13 cellular contexts compared by ENCODE assay signal in genomic region chr5:37071901-37072581, GRCh38.
DNase-seq lines count a peak whose midpoint lies in the region; ATAC-seq, FAIRE-seq and TF ChIP-seq lines count a peak whose summit lies in the region.
"Had no signal": no experiment of that assay in that cellular context is flagged by ENCODE, and none has a peak within 500 bp of the region (broad histone marks: within the 10 kb centered on the region; RNA-seq: fewer than 3 reads in every experiment).

No MANE protein-coding gene starts in this region.

- H3K27ac ChIP-seq in AG04450 (ENCODE audit: low read depth, low read length) (peak overlapping the region; percentile 58), left lung (no peak overlapping the region)
- H3K27ac ChIP-seq: prostate gland had no signal

- no peaks in the 10 kb centered on the region for H3K4me1 Mint-ChIP-seq in HFFc6 (ENCODE audit: low read depth)

- H3K36me3 ChIP-seq in bronchial epithelial cell (ENCODE audit: control insufficient read depth, insufficient read depth, low read length), result no peaks in the 10 kb centered on the region
- no peaks in the 10 kb centered on the region for H3K36me3 ChIP-seq in left lung
- H3K36me3 ChIP-seq: HAP-1, prostate gland had no signal

- DNase-seq in AG04450 (ENCODE audit: low read depth, low spot score), result peak; percentile 39
- DNase-seq in HFFc6, result peak; percentile 74
- peak; percentile 48 for DNase-seq in bronchial epithelial cell (ENCODE audit: low read depth)
- no peak for DNase-seq in left lung
- no peak for DNase-seq in activated gamma-delta T cell (lab: John Stamatoyannopoulos, UW)
- DNase-seq in HuH-7.5 (ENCODE audit: low spot score), result no peak
- DNase-seq in posterior vena cava (ENCODE audit: low spot score), result no peak
- DNase-seq: activated CD4-positive, CD25-positive, alpha-beta regulatory T cell; RPMI8226 had no signal

- no peaks in the 10 kb centered on the region for H3K36me3 Mint-ChIP-seq in HFFc6 (ENCODE audit: low read depth)

- no peaks in the 10 kb centered on the region for H3K9me3 ChIP-seq in AG04450 (ENCODE audit: control insufficient read depth, insufficient read depth, low read length)
- no peaks in the 10 kb centered on the region for H3K9me3 ChIP-seq in left lung
- H3K9me3 ChIP-seq: HAP-1, prostate gland had no signal

- no peaks in the 10 kb centered on the region; the same call in 1 of the 2 replicates for H3K27me3 Mint-ChIP-seq in HFFc6 (ENCODE audit: insufficient read depth)

- peak; percentile 75 for ATAC-seq in left lung
- ATAC-seq in HG03175 (IDR thresholded peaks at IDR 0.05; ENCODE audit: unreplicated experiment), result no peak

- intact Hi-C loops in left lung (cut with DNase I), result no loop called here
- intact Hi-C loops in posterior vena cava (cut with DNase I), result no loop called here

- H3K27me3 ChIP-seq in AG04450 (ENCODE audit: control insufficient read depth, insufficient read depth, low read length) (no peaks in the 10 kb centered on the region), bronchial epithelial cell (ENCODE audit: control insufficient read depth, insufficient read depth, low read length) (no peaks in the 10 kb centered on the region), left lung (no peaks in the 10 kb centered on the region)

- FAIRE-seq in bronchial epithelial cell (lab: Jason Lieb, UNC), result peak; percentile 13

- H3K4me1 ChIP-seq in left lung, result no peaks in the 10 kb centered on the region
- H3K4me1 ChIP-seq: HAP-1, prostate gland had no signal

- CTCF ChIA-PET in AG04450 (lab: Charles Lee), result no interaction called here

- H3K4me3 ChIP-seq in AG04450 (ENCODE audit: low read depth, low read length), result no peak overlapping the region
- H3K4me3 ChIP-seq in bronchial epithelial cell (ENCODE audit: low read depth, low read length), result no peak overlapping the region
- H3K4me3 ChIP-seq in left lung, result no peak overlapping the region
- H3K4me3 ChIP-seq: HAP-1, prostate gland had no signal

- TF ChIP-seq CTCF in AG04450 (IDR thresholded peaks at IDR 0.05; ENCODE audit: low read depth, low read length), result no peak
- TF ChIP-seq CTCF in HFFc6 (IDR thresholded peaks at IDR 0.05), result no peak
- no peak for TF ChIP-seq CTCF in bronchial epithelial cell (IDR thresholded peaks at IDR 0.05; ENCODE audit: insufficient read depth, low read length, severe bottlenecking)
- no peak for TF ChIP-seq CTCF in left lung (IDR thresholded peaks at IDR 0.05)

- no peaks in the 10 kb centered on the region for H3K9me3 Mint-ChIP-seq in HFFc6
- H3K9me3 Mint-ChIP-seq: activated T-helper 2 cell treated with anti-CD3 and anti-CD28 coated beads, Interferon-gamma antibody, Interleukin-2, Interleukin-4, amounts not matched to agents 10 μg/mL and 5 μg/mL and 100 μg/mL, durations not matched to agents 14 hours and 24 hours and 36 hours had no signal

- no peak overlapping the region for H3K4me3 Mint-ChIP-seq in HFFc6

- POLR2A ChIA-PET in AG04450 (lab: Yijun Ruan, JAX), result no interaction called here

- H3K27ac Mint-ChIP-seq in HFFc6, result no peak overlapping the region
- H3K27ac Mint-ChIP-seq: activated T-helper 2 cell treated with anti-CD3 and anti-CD28 coated beads, Interferon-gamma antibody, Interleukin-2, Interleukin-4, amounts not matched to agents 10 μg/mL and 5 μg/mL and 100 μg/mL, durations not matched to agents 14 hours and 24 hours and 36 hours had no signal

Comparison
In these comparisons a context has a peak if more than half of its experiments do, and no peak if none do; other contexts are left out.
1. DNase-seq: peak in AG04450 (single experiment), HFFc6 (single experiment) and bronchial epithelial cell (single experiment); none in left lung (0 of 2), activated gamma-delta T cell (single experiment), HuH-7.5 (single experiment) and posterior vena cava (single experiment).